Comparison of ENCODE assay signal across 11 cellular contexts in genomic region chr3:195153121-195153520, GRCh38.
DNase-seq lines count a peak whose midpoint lies in the region; ATAC-seq and TF ChIP-seq lines count a peak whose summit lies in the region.
"Had no signal": no experiment of that assay in that cellular context is flagged by ENCODE, and none has a peak within 500 bp of the region (broad histone marks: within the 10 kb centered on the region; RNA-seq: fewer than 3 reads in every experiment).

No MANE protein-coding gene starts in this region.

- H3K27ac Mint-ChIP-seq in neural progenitor cell = peak overlapping the region; percentile 88
- H3K27ac Mint-ChIP-seq: activated CD8-positive, alpha-beta T cell treated with anti-CD3 and anti-CD28 coated beads, Interleukin-2, amount 10 ng/mL, durations not matched to agents 7 days and 5 days had no signal

- peaks cover 51% of the 10 kb centered on the region for H3F3A ChIP-seq in neural progenitor cell (ENCODE audit: low read depth)

- no peaks in the 10 kb centered on the region for H3K79me2 ChIP-seq in neural progenitor cell (ENCODE audit: low read depth)

- peak overlapping the region; percentile 65 for H3K4me3 Mint-ChIP-seq in neural progenitor cell
- H3K4me3 Mint-ChIP-seq: activated CD8-positive, alpha-beta T cell treated with anti-CD3 and anti-CD28 coated beads, Interleukin-2, amount 10 ng/mL, durations not matched to agents 7 days and 5 days; CD14-positive monocyte had no signal

- peak overlapping the region; percentile 45 for H3K4me2 ChIP-seq in neural progenitor cell

- H3K9me3 Mint-ChIP-seq in neural progenitor cell = no peaks in the 10 kb centered on the region
- H3K9me3 Mint-ChIP-seq: CD14-positive monocyte had no signal

- H2AFZ ChIP-seq in neural progenitor cell (replicated peaks) = no peak overlapping the region

- TF ChIP-seq CTCF in BE2C (IDR thresholded peaks at IDR 0.05; ENCODE audit: low read depth, low read length) = no peak
- TF ChIP-seq CTCF in neural progenitor cell (IDR thresholded peaks at IDR 0.05) = no peak

- peak; percentile 89 for DNase-seq in BE2C
- peak; percentile 74 for DNase-seq in NCI-H2107 (lab: John Stamatoyannopoulos, UW)
- DNase-seq in epithelial cell of prostate (ENCODE audit: low read depth, low spot score) = no peak
- peak; percentile 71 for DNase-seq in neural progenitor cell (ENCODE audit: low spot score)
- DNase-seq in NOMO-1 (lab: John Stamatoyannopoulos, UW; ENCODE audit: unreplicated experiment in 2 of 2) = no peak
- no peak for DNase-seq in NCI-H774 (lab: John Stamatoyannopoulos, UW)
- DNase-seq in HEK293T (ENCODE audit: extremely low spot score) = no peak
- DNase-seq: activated CD8-positive, alpha-beta T cell treated with anti-CD3 and anti-CD28 coated beads, Interleukin-2, amount 10 ng/mL, durations not matched to agents 7 days and 5 days had no signal

- H3K27me3 Mint-ChIP-seq in neural progenitor cell (ENCODE audit: insufficient read depth, low read depth) = peaks cover 5% of the 10 kb centered on the region

- peaks cover 87% of the 10 kb centered on the region for H3K4me1 Mint-ChIP-seq in neural progenitor cell

- no peak overlapping the region for H3K9ac ChIP-seq in neural progenitor cell

- peaks cover 10% of the 10 kb centered on the region for H3K36me3 Mint-ChIP-seq in neural progenitor cell

- no peaks in the 10 kb centered on the region for H3K9me3 ChIP-seq in BE2C
- no peaks in the 10 kb centered on the region for H3K9me3 ChIP-seq in neural progenitor cell (ENCODE audit: low read depth)

- H3K36me3 ChIP-seq in BE2C (no peaks in the 10 kb centered on the region), neural progenitor cell (no peaks in the 10 kb centered on the region)

- H3K27me3 ChIP-seq in BE2C = no peaks in the 10 kb centered on the region
- no peaks in the 10 kb centered on the region for H3K27me3 ChIP-seq in neural progenitor cell

- CTCF ChIA-PET in HEK293T (lab: Yijun Ruan, JAX) = no interaction called here

- H3K27ac ChIP-seq in epithelial cell of prostate (peak overlapping the region; percentile 85), neural progenitor cell (no peak overlapping the region)

- H3K4me3 ChIP-seq in BE2C (ENCODE audit: low read depth, low read length) (no peak overlapping the region), neural progenitor cell (no peak overlapping the region)

- POLR2A ChIA-PET in HEK293T (lab: Yijun Ruan, JAX) = no interaction called here

- H3K4me1 ChIP-seq in BE2C (peaks cover 65% of the 10 kb centered on the region), neural progenitor cell (peaks cover 64% of the 10 kb centered on the region)

- ATAC-seq in GM21723 (IDR thresholded peaks at IDR 0.05; ENCODE audit: unreplicated experiment) = no peak
- ATAC-seq: activated CD8-positive, alpha-beta T cell treated with anti-CD3 and anti-CD28 coated beads, Interleukin-2, amount 10 ng/mL, durations not matched to agents 7 days and 5 days; PC-3 had no signal

- peaks cover 18% of the 10 kb centered on the region for H4K20me1 ChIP-seq in neural progenitor cell (ENCODE audit: low read depth)

TF ChIP-seq in HEK293T, 16 proteins besides CTCF, POLR2A, EP300 and RAD21:
- TF ChIP-seq TARDBP (IDR thresholded peaks at IDR 0.05) = no peak
- no peak for TF ChIP-seq SUZ12 (IDR thresholded peaks at IDR 0.05)
- no peak for TF ChIP-seq FOXM1 (IDR thresholded peaks at IDR 0.05; ENCODE audit: borderline replicate concordance)
- no peak for TF ChIP-seq ZNF384 (IDR thresholded peaks at IDR 0.05)
- no peak for TF ChIP-seq BHLHE40 (IDR thresholded peaks at IDR 0.05; ENCODE audit: borderline replicate concordance)
- no peak for TF ChIP-seq LEF1 (IDR thresholded peaks at IDR 0.05; ENCODE audit: borderline replicate concordance)
- no peak for TF ChIP-seq FOXK2 (IDR thresholded peaks at IDR 0.05)

Comparison
In these comparisons a context has a peak if more than half of its experiments do, and no peak if none do; other contexts are left out.
1. DNase-seq: peak in BE2C (single experiment), NCI-H2107 (single experiment) and neural progenitor cell (single experiment); none in epithelial cell of prostate (single experiment), NOMO-1 (0 of 2), NCI-H774 (single experiment) and HEK293T (single experiment).